ENCODE assay signal across 1 cellular context in genomic region chr19:50489461-50490011, GRCh38.
TF ChIP-seq lines count a peak whose summit lies in the region.

No MANE protein-coding gene starts in this region.

TF ChIP-seq in HEK293, 187 proteins besides CTCF, POLR2A, EP300 and RAD21 (continued from another document):
- TF ChIP-seq, protein P1, sequence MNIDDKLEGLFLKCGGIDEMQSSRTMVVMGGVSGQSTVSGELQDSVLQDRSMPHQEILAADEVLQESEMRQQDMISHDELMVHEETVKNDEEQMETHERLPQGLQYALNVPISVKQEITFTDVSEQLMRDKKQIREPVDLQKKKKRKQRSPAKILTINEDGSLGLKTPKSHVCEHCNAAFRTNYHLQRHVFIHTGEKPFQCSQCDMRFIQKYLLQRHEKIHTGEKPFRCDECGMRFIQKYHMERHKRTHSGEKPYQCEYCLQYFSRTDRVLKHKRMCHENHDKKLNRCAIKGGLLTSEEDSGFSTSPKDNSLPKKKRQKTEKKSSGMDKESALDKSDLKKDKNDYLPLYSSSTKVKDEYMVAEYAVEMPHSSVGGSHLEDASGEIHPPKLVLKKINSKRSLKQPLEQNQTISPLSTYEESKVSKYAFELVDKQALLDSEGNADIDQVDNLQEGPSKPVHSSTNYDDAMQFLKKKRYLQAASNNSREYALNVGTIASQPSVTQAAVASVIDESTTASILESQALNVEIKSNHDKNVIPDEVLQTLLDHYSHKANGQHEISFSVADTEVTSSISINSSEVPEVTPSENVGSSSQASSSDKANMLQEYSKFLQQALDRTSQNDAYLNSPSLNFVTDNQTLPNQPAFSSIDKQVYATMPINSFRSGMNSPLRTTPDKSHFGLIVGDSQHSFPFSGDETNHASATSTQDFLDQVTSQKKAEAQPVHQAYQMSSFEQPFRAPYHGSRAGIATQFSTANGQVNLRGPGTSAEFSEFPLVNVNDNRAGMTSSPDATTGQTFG (tag by site-specific recombination; IDR thresholded peaks at IDR 0.05; ENCODE audit: borderline replicate concordance): no peak
- TF ChIP-seq ZNF341 (tag by site-specific recombination; IDR thresholded peaks at IDR 0.05; ENCODE audit: low read depth): peak; percentile 46
